In genomic region chr1:50110656-50111055, GRCh38 we compare ENCODE assay signal across 9 cellular contexts.
A peak's percentile ranks its signal among the peaks of the same experiment; 100 is the strongest.
DNase-seq lines count a peak whose midpoint lies in the region; ATAC-seq and TF ChIP-seq lines count a peak whose summit lies in the region.
"Had no signal": no experiment of that assay in that cellular context is flagged by ENCODE, and none has a peak within 500 bp of the region (broad histone marks: within the 10 kb centered on the region; RNA-seq: fewer than 3 reads in every experiment).

No MANE protein-coding gene starts in this region.

- H3K4me3 ChIP-seq in coronary artery = peak overlapping the region; percentile 38

- ATAC-seq in stimulated activated naive CD8-positive, alpha-beta T cell treated with anti-CD3 and anti-CD28 coated beads, Interleukin-15, amount 100 ng/mL, for 72 hours = no peak
- ATAC-seq in GM21825 (IDR thresholded peaks at IDR 0.05; ENCODE audit: unreplicated experiment) = no peak

- peaks cover 21% of the 10 kb centered on the region for H3K4me1 Mint-ChIP-seq in stimulated activated naive CD8-positive, alpha-beta T cell treated with anti-CD3 and anti-CD28 coated beads, Interleukin-15, amount 100 ng/mL, for 72 hours

- no peak overlapping the region for H3K27ac Mint-ChIP-seq in stimulated activated naive CD8-positive, alpha-beta T cell treated with anti-CD3 and anti-CD28 coated beads, Interleukin-15, amount 100 ng/mL, for 72 hours

- H3K27me3 Mint-ChIP-seq in stimulated activated naive CD8-positive, alpha-beta T cell treated with anti-CD3 and anti-CD28 coated beads, Interleukin-15, amount 100 ng/mL, for 72 hours = peaks cover 57% of the 10 kb centered on the region

- H3K27ac ChIP-seq in coronary artery = no peak overlapping the region

- TF ChIP-seq CTCF in coronary artery (IDR thresholded peaks at IDR 0.05) = no peak

- TF ChIP-seq POLR2A in erythroblast (IDR thresholded peaks at IDR 0.05; ENCODE audit: low read length) = no peak

- H3K9me3 Mint-ChIP-seq in stimulated activated naive CD8-positive, alpha-beta T cell treated with anti-CD3 and anti-CD28 coated beads, Interleukin-15, amount 100 ng/mL, for 72 hours = no peaks in the 10 kb centered on the region

- peak overlapping the region; percentile 33 to 74 for H3K4me3 Mint-ChIP-seq in stimulated activated naive CD8-positive, alpha-beta T cell treated with anti-CD3 and anti-CD28 coated beads, Interleukin-15, amount 100 ng/mL, for 72 hours

- DNase-seq in NCI-H1105 treated with DMSO at 0.1 percent for 48 hours (lab: John Stamatoyannopoulos, UW) (peak; percentile 96), NCI-H510A treated with DMSO at 0.1 percent for 48 hours (lab: John Stamatoyannopoulos, UW) (peak; percentile 77), coronary artery (ENCODE audit: low spot score) (no peak), erythroblast (lab: John Stamatoyannopoulos, UW) (no peak), NCI-H226 (no peak)
- DNase-seq in stimulated activated naive CD8-positive, alpha-beta T cell treated with anti-CD3 and anti-CD28 coated beads, Interleukin-15, amount 100 ng/mL, for 72 hours = no peak
- DNase-seq: activated naive CD4-positive, alpha-beta T cell; mammary epithelial cell had no signal

Comparison
In these comparisons a context has a peak if more than half of its experiments do, and no peak if none do; other contexts are left out.
1. DNase-seq: peak in NCI-H1105 treated with DMSO at 0.1 percent for 48 hours (single experiment) and NCI-H510A treated with DMSO at 0.1 percent for 48 hours (single experiment); none in coronary artery (single experiment), stimulated activated naive CD8-positive, alpha-beta T cell treated with anti-CD3 and anti-CD28 coated beads, Interleukin-15, amount 100 ng/mL, for 72 hours (0 of 2), erythroblast (0 of 2) and NCI-H226 (single experiment).